Comparison of ENCODE assay signal across 1 cellular context in the genomic region with DNA sequence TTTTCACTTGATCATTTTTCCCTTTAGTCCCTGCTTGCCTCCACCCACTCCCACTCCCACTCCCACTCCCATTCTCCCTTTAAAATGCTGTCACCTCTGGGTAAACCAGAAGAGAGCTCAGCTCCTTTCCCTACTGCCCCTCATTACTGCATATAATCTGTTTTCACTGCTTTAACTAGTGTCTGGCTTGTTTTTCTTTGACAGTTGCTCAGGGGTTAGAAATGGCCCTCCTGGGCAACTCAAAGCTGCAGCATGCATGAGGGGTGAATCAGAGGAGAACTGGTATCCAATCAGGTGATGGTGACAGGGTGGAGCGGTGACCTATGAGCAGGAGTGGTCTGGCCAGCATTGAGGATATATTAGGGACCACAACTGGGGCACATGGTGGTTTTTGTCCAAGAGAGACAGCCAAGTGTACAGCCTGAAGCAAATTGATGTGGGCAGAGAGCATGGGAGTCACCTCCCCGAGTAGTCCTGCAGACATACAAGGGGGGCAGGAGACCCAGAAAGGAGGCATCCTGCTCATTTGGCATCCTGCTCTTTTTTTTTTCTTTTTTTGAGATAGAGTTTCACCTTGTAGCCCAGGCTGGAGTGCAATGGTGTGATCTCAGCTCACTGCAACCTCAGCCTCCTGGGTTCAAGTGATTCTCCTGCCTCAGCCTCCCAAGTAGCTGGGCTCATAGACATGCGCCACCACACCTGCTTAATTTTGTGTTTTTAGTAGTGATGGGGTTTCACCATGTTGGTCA.
TF ChIP-seq lines count a peak whose summit lies in the region.

No MANE protein-coding gene starts in this region.

TF ChIP-seq in HepG2, 621 proteins besides CTCF, POLR2A, EP300 and RAD21 (continued from another document):
- TF ChIP-seq ZSCAN29 (CRISPR knock-in tag; conservative IDR thresholded peaks at IDR 0.05) (peak; percentile 60; the same call in 1 of the 2 replicates), ZMAT3 (CRISPR knock-in tag; conservative IDR thresholded peaks at IDR 0.05) (peak; percentile 69; the same call in 1 of the 2 replicates), ZSCAN21 (CRISPR knock-in tag; IDR thresholded peaks at IDR 0.05; ENCODE audit: borderline replicate concordance) (peak; percentile 33; the same call in 1 of the 2 replicates), ZNF251 (CRISPR knock-in tag; IDR thresholded peaks at IDR 0.05) (no peak), HINFP (CRISPR knock-in tag; IDR thresholded peaks at IDR 0.05; ENCODE audit: low read depth) (peak; percentile 60; the same call in 1 of the 2 replicates), PRMT3 (CRISPR knock-in tag; IDR thresholded peaks at IDR 0.05; ENCODE audit: borderline replicate concordance, low read depth) (no peak), ZNF362 (CRISPR knock-in tag; IDR thresholded peaks at IDR 0.05; ENCODE audit: borderline replicate concordance) (0 out of 2 replicates have a peak, but pooled peaks have one; percentile 25), RARA (CRISPR knock-in tag; IDR thresholded peaks at IDR 0.05) (peak; percentile 47; the same call in 1 of the 2 replicates), ZNF230 (CRISPR knock-in tag; IDR thresholded peaks at IDR 0.05) (peak; percentile 78; the same call in 1 of the 2 replicates), FOSL2 (CRISPR knock-in tag; IDR thresholded peaks at IDR 0.05) (peak; percentile 92), GLI4 (CRISPR knock-in tag; IDR thresholded peaks at IDR 0.05; ENCODE audit: borderline replicate concordance) (0 out of 2 replicates have a peak, but pooled peaks have one; percentile 68), ZNF749 (CRISPR knock-in tag; IDR thresholded peaks at IDR 0.05; ENCODE audit: borderline replicate concordance) (0 out of 2 replicates have a peak, but pooled peaks have one; percentile 39), ZNF232 (CRISPR knock-in tag; IDR thresholded peaks at IDR 0.05; ENCODE audit: borderline replicate concordance) (no peak), ZNF564 (CRISPR knock-in tag; IDR thresholded peaks at IDR 0.05) (no peak), ZNF317 (CRISPR knock-in tag; IDR thresholded peaks at IDR 0.05) (peak; percentile 65; the same call in 1 of the 2 replicates), TFDP1 (CRISPR knock-in tag; IDR thresholded peaks at IDR 0.05; ENCODE audit: borderline replicate concordance) (peak; percentile 70), ATF5 (CRISPR knock-in tag; IDR thresholded peaks at IDR 0.05; ENCODE audit: low read depth) (0 out of 2 replicates have a peak, but pooled peaks have one; percentile 63), ZMYM3 (CRISPR knock-in tag; IDR thresholded peaks at IDR 0.05) (peak; percentile 72), ZNF101 (CRISPR knock-in tag; IDR thresholded peaks at IDR 0.05; ENCODE audit: borderline replicate concordance, low read depth) (no peak), ZNF589 (CRISPR knock-in tag; conservative IDR thresholded peaks at IDR 0.05) (no peak), SMAD1 (CRISPR knock-in tag; IDR thresholded peaks at IDR 0.05; ENCODE audit: borderline replicate concordance, low read depth) (0 out of 2 replicates have a peak, but pooled peaks have one; percentile 60), ZC3H13 (CRISPR knock-in tag; IDR thresholded peaks at IDR 0.05) (0 out of 2 replicates have a peak, but pooled peaks have one; percentile 57), HOXA3 (CRISPR knock-in tag; IDR thresholded peaks at IDR 0.05) (peak; percentile 46; the same call in 1 of the 2 replicates)
- TF ChIP-seq, protein P1, sequence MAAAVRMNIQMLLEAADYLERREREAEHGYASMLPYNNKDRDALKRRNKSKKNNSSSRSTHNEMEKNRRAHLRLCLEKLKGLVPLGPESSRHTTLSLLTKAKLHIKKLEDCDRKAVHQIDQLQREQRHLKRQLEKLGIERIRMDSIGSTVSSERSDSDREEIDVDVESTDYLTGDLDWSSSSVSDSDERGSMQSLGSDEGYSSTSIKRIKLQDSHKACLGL (CRISPR knock-in tag; IDR thresholded peaks at IDR 0.05), result no peak
